In the genomic region with DNA sequence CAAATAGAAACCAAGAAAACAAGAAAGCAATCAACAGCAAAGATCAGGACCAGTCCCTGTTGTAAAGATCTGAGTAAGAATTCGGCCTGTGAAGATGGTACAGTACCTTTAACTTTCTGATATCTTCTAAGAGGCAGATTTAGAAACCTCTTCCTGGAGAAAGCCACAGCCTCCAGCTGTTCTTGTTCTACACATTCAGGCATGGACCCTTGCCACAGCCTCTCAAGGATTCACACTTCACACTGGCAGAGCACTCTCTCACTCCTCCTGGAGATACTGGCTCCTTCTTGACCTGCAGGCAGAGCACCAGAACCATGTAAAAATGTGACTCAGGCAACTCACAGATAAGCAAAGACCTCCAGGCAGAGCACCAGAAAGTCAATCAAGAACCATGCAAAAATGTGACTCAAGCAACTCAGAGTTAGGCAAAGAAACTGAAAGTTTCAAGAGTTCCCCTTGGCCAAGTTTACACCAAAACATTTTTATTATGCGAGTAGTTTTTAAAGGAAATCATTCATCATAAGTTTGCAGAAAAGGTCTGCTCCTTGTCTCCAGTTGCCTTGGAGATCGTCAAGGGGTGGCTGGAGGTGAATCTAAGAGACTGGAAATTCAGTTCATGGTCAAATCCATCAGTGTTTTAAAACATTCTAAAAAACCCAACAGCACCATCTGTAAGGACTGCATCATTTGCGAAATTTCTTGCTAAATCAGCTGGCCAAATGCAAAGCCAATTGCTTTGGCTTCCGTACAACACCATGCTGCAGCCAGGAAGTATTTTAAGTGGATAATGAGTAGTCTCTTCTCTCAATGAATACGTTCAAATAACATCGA, we compare ENCODE assay signal across 8 cellular contexts.
A peak's percentile ranks its signal among the peaks of the same experiment; 100 is the strongest.
DNase-seq lines count a peak whose midpoint lies in the region; ATAC-seq and TF ChIP-seq lines count a peak whose summit lies in the region.

No MANE protein-coding gene starts in this region.

- ATAC-seq in GM21825 (IDR thresholded peaks at IDR 0.05; ENCODE audit: unreplicated experiment) (peak; percentile 67), left cardiac atrium (peak; percentile 70 to 94)

- H3K4me1 ChIP-seq in MM.1S (ENCODE audit: low read length) (peaks cover 79% of the 10 kb centered on the region), esophagus squamous epithelium (peaks cover 5 to 21% (median 17%) of the 10 kb centered on the region in 3 donors)

- peaks cover 2% of the 10 kb centered on the region for H3K9me3 Mint-ChIP-seq in activated T-cell treated with anti-CD3 and anti-CD28 coated beads, Interleukin-2, amount 50 U/mL, for 24 hours

- H3K9ac ChIP-seq in MM.1S (ENCODE audit: low read length): peak overlapping the region; percentile 65

- no peaks in the 10 kb centered on the region for H3K27me3 Mint-ChIP-seq in activated T-cell treated with anti-CD3 and anti-CD28 coated beads, Interleukin-2, amount 50 U/mL, for 24 hours

- peak; percentile 23 for DNase-seq in DMS79 treated with DMSO at 0.1 percent for 48 hours (lab: John Stamatoyannopoulos, UW)
- DNase-seq in DMS79 (lab: John Stamatoyannopoulos, UW): no peak
- peak; percentile 66 for DNase-seq in MM.1S
- DNase-seq in activated T-cell treated with anti-CD3 and anti-CD28 coated beads, Interleukin-2, amount 50 U/mL, for 24 hours: peak; percentile 73
- peak; percentile 39 for DNase-seq in left cardiac atrium
- DNase-seq in stimulated activated CD4-positive, alpha-beta T cell treated with anti-CD3 and anti-CD28 coated beads, Interleukin-15, amount 100 ng/mL, for 48 hours (ENCODE audit: low read depth in 2 of 2): peak; percentile 14 to 25
- DNase-seq in esophagus squamous epithelium (lab: John Stamatoyannopoulos, UW): no peak

- H3K36me3 ChIP-seq in MM.1S (replicated peaks; ENCODE audit: insufficient read depth, low read length): no peaks in the 10 kb centered on the region
- H3K36me3 ChIP-seq in esophagus squamous epithelium: no peaks in the 10 kb centered on the region

- TF ChIP-seq POLR2A in esophagus squamous epithelium (IDR thresholded peaks at IDR 0.05): peak in 1 of 4 donors; percentile 22

- no peaks in the 10 kb centered on the region for H3K27me3 ChIP-seq in MM.1S (replicated peaks; ENCODE audit: insufficient read depth, low read length)
- H3K27me3 ChIP-seq in esophagus squamous epithelium: no peaks in the 10 kb centered on the region

- H3K36me3 Mint-ChIP-seq in activated T-cell treated with anti-CD3 and anti-CD28 coated beads, Interleukin-2, amount 50 U/mL, for 24 hours (ENCODE audit: low read depth): no peaks in the 10 kb centered on the region

- H3K79me2 ChIP-seq in MM.1S (ENCODE audit: low read length): no peaks in the 10 kb centered on the region

- intact Hi-C loops in left cardiac atrium (cut with DNase I) (loop anchor here in 1 of 2 donors (5.0 kb wide), 1 partner anchor 84 kb away; no protein-coding TSS in a partner anchor), esophagus squamous epithelium (cut with DNase I) (no loop called here)

- H3K27ac ChIP-seq in MM.1S (ENCODE audit: low read length) (peak overlapping the region; percentile 87), esophagus squamous epithelium (peak overlapping the region in 2 of 4 donors; percentile 47 to 72)

- no peaks in the 10 kb centered on the region for H3K9me3 ChIP-seq in MM.1S (replicated peaks; ENCODE audit: insufficient read depth, low read length)
- H3K9me3 ChIP-seq in esophagus squamous epithelium: no peaks in the 10 kb centered on the region

- WGBS in esophagus squamous epithelium, 2 donors: 13 to 24% methylated on average over 7 of the region's 7 CpGs

- no peaks in the 10 kb centered on the region for H4K20me1 ChIP-seq in MM.1S (ENCODE audit: insufficient read depth, low read length)

- peaks cover 27% of the 10 kb centered on the region for H3F3A ChIP-seq in MM.1S (ENCODE audit: insufficient read depth, low read length)

- H2AFZ ChIP-seq in MM.1S (ENCODE audit: low read length): peak overlapping the region; percentile 20

- no peaks in the 10 kb centered on the region for H3K9me2 ChIP-seq in MM.1S (replicated peaks; ENCODE audit: insufficient read depth, low read length)

- peaks cover 90% of the 10 kb centered on the region for H3K4me1 Mint-ChIP-seq in activated T-cell treated with anti-CD3 and anti-CD28 coated beads, Interleukin-2, amount 50 U/mL, for 24 hours (ENCODE audit: low read depth)

- TF ChIP-seq CTCF in MM.1S (IDR thresholded peaks at IDR 0.05; ENCODE audit: low read length) (no peak), esophagus squamous epithelium (IDR thresholded peaks at IDR 0.05) (no peak)

- H3K4me3 ChIP-seq in MM.1S (ENCODE audit: low read length) (peak overlapping the region; percentile 60), esophagus squamous epithelium (peak overlapping the region in 1 of 4 donors; percentile 44)

- H3K27ac Mint-ChIP-seq in activated T-cell treated with anti-CD3 and anti-CD28 coated beads, Interleukin-2, amount 50 U/mL, for 24 hours: peak overlapping the region; percentile 98

- peak overlapping the region; percentile 96 for H3K4me2 ChIP-seq in MM.1S (ENCODE audit: low read depth, low read length)

- H3K4me3 Mint-ChIP-seq in activated T-cell treated with anti-CD3 and anti-CD28 coated beads, Interleukin-2, amount 50 U/mL, for 24 hours: peak overlapping the region; percentile 58

Comparison
In these comparisons a context has a peak if more than half of its experiments do, and no peak if none do; other contexts are left out.
1. DNase-seq: peak in DMS79 treated with DMSO at 0.1 percent for 48 hours (single experiment), MM.1S (single experiment), activated T-cell treated with anti-CD3 and anti-CD28 coated beads, Interleukin-2, amount 50 U/mL, for 24 hours (single experiment), left cardiac atrium (single experiment) and stimulated activated CD4-positive, alpha-beta T cell treated with anti-CD3 and anti-CD28 coated beads, Interleukin-15, amount 100 ng/mL, for 48 hours (2 of 2); none in DMS79 (single experiment) and esophagus squamous epithelium (single experiment).